ENCODE assay signal across 15 cellular contexts in the genomic region with DNA sequence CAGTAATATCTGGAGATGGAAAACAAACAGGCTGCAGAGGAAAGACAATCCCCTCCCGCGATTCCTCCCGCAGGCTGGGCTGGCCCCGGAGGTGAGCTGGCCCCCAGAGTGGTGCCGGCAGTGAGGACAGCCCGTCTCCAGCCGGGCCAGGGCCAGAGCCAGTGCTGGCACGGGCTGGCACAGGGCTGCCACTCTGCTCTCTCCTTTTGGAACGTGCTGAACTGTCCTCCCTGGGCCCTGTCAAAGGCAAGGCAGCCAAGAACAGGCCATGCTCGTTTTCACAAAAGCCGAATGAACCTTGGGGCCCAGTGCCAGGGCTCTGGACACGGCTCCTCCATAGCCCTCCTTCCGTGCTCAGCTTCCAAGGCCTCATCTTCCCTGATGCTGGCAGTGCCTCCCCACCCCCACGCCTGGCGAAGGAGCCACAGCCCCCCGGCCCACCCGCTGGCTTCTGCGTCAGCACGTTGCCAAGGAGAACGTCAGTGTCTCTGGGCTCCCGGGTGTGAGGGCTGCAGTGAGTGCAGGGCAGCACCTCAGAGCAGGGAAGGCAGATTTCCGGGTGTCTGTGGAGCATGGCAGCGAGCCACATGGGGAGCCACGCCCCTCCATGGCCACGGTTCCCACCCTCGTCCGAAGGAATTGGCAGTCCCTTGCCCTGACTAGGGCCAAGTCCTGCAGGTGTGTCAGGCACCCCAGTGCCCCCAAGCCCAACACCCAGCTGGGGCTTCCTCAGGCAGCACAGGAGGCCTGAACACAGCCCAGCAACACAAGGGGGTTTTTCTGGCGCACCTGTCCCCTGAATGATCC. TPM values are rescaled to one million over a fixed set of nuclear protein-coding genes. Genes with fewer than 3 reads are reported as not detected.
A peak's percentile ranks its signal among the peaks of the same experiment; 100 is the strongest.
DNase-seq lines count a peak whose midpoint lies in the region; ATAC-seq and TF ChIP-seq lines count a peak whose summit lies in the region.
"Had no signal": no experiment of that assay in that cellular context is flagged by ENCODE, and none has a peak within 500 bp of the region (broad histone marks: within the 10 kb centered on the region; RNA-seq: fewer than 3 reads in every experiment).

No MANE protein-coding gene starts in this region.

- intact Hi-C loops in esophagus muscularis mucosa (cut with DNase I) = no loop called here

- DNase-seq in esophagus muscularis mucosa (ENCODE audit: extremely low spot score) (no peak), thoracic aorta (ENCODE audit: low spot score) (no peak), HT-29 (ENCODE audit: low spot score) (no peak), GM10248 (ENCODE audit: extremely low spot score) (no peak)
- DNase-seq: activated CD8-positive, alpha-beta memory T cell treated with anti-CD3 and anti-CD28 coated beads, Interleukin-2, amount 50 U/mL, for 48 hours; activated naive CD8-positive, alpha-beta T cell treated with anti-CD3 and anti-CD28 coated beads, Interleukin-2, amount 10 ng/mL, durations not matched to agents 7 days and 5 days; foreskin keratinocyte; Karpas-422; kidney; nephron progenitor cell had no signal

- CTCF ChIA-PET in GM10248 (lab: Yijun Ruan, JAX) = no interaction called here

- POLR2A ChIA-PET in GM10248 (lab: Yijun Ruan, JAX) = no interaction called here

- TF ChIP-seq CTCF in VCaP (conservative IDR thresholded peaks at IDR 0.05) (no peak), esophagus muscularis mucosa (IDR thresholded peaks at IDR 0.05) (no peak), thoracic aorta (IDR thresholded peaks at IDR 0.05) (no peak), GM10248 (IDR thresholded peaks at IDR 0.05; ENCODE audit: control extremely low read depth, extremely low read depth, low read depth, missing control alignments) (no peak)

- H3K27me3 ChIP-seq in esophagus muscularis mucosa = no peaks in the 10 kb centered on the region
- H3K27me3 ChIP-seq in mucosa of stomach (ENCODE audit: control insufficient read depth, insufficient read depth, low read length) = no peaks in the 10 kb centered on the region
- H3K27me3 ChIP-seq in thoracic aorta (replicated peaks; ENCODE audit: insufficient read depth) = no peaks in the 10 kb centered on the region
- H3K27me3 ChIP-seq: foreskin keratinocyte had no signal

- H3K27ac ChIP-seq in VCaP (peak overlapping the region; percentile 53), esophagus muscularis mucosa (replicated peaks in 1 of 4) (peak overlapping the region; percentile 81 to 87 (median 82)), thoracic aorta (peak overlapping the region; percentile 67 to 74)
- H3K27ac ChIP-seq: foreskin keratinocyte had no signal

- 31% methylated on average over 11 of the region's 28 CpGs for WGBS in esophagus muscularis mucosa

- no peak for ATAC-seq in thoracic aorta (ENCODE audit: insufficient number of reproducible peaks, low FRiP score, low read depth)
- ATAC-seq in HG03097 (IDR thresholded peaks at IDR 0.05; ENCODE audit: low FRiP score, unreplicated experiment) = no peak
- ATAC-seq in HG03159 (IDR thresholded peaks at IDR 0.05; ENCODE audit: unreplicated experiment) = no peak
- ATAC-seq: foreskin keratinocyte, GM23338 had no signal

- no peak for TF ChIP-seq EP300 in esophagus muscularis mucosa (IDR thresholded peaks at IDR 0.05)

- H3K4me1 ChIP-seq in esophagus muscularis mucosa (peaks cover 27 to 68% (median 47%) of the 10 kb centered on the region in 4 donors), mucosa of stomach (ENCODE audit: control insufficient read depth, insufficient read depth, low read length) (peaks cover 21% of the 10 kb centered on the region), thoracic aorta (ENCODE audit: control insufficient read depth in 1 of 2, low read depth in 2 of 2) (peaks cover 9 to 23% of the 10 kb centered on the region in 2 donors)
- H3K4me1 ChIP-seq: foreskin keratinocyte had no signal

- H3K4me3 ChIP-seq in esophagus muscularis mucosa (peak overlapping the region; percentile 10 to 26 (median 16)), mucosa of stomach (ENCODE audit: low read length) (no peak overlapping the region), thoracic aorta (peak overlapping the region; percentile 22)
- H3K4me3 ChIP-seq: GM23338 had no signal

- peaks cover 0 to 16% (median 5%) of the 10 kb centered on the region in 4 donors for H3K36me3 ChIP-seq in esophagus muscularis mucosa
- no peaks in the 10 kb centered on the region for H3K36me3 ChIP-seq in mucosa of stomach (ENCODE audit: control insufficient read depth, insufficient read depth, low read length)
- no peaks in the 10 kb centered on the region for H3K36me3 ChIP-seq in thoracic aorta

- TF ChIP-seq POLR2A in esophagus muscularis mucosa (IDR thresholded peaks at IDR 0.05; ENCODE audit: low read depth) = no peak

- H3K9ac ChIP-seq in mucosa of stomach (ENCODE audit: low read length) = peak overlapping the region; percentile 38

- H3K9me3 ChIP-seq in esophagus muscularis mucosa (no peaks in the 10 kb centered on the region), mucosa of stomach (ENCODE audit: control insufficient read depth, low read length) (no peaks in the 10 kb centered on the region), thoracic aorta (no peaks in the 10 kb centered on the region)

RNA-seq across cellular contexts. Expression of a gene that starts 28.6 kb away (rescaled TPM):
- total RNA-seq in esophagus muscularis mucosa = 10 to 100 TPM; 51.7 to 79.5 (median 64.6) TPM
- 1 to 10 TPM; 3.9 to 5.4 TPM for total RNA-seq in thoracic aorta
- 3.1 and 6.0 TPM in 2 replicates for total RNA-seq in HT-29 (2014; rRNA removed; shearing (Covaris generic))

RNA-seq across cellular contexts. Expression of a gene that starts 42.9 kb away (rescaled TPM):
- under 1 TPM in 2 of 4 donors, not detected in 2; 0.33 to 0.80 TPM for total RNA-seq in esophagus muscularis mucosa
- under 1 TPM in 1 of 2 donors, not detected in 1; 0.71 TPM for total RNA-seq in thoracic aorta
- total RNA-seq in HT-29 (2014; rRNA removed; shearing (Covaris generic)) = 0.55 TPM in 1 of 2 replicates, not detected in the other
- total RNA-seq: foreskin keratinocyte, GM23338 had no signal

RNA-seq across cellular contexts. Expression of a gene that starts 46.4 kb away (rescaled TPM):
- 10 to 100 TPM in 1 of 4 donors, 1 to 10 TPM in 3; 5.0 to 10.8 (median 8.2) TPM for total RNA-seq in esophagus muscularis mucosa
- total RNA-seq in thoracic aorta = 1 to 10 TPM; 3.5 to 4.5 TPM
- total RNA-seq in HT-29 (2014; rRNA removed; shearing (Covaris generic)) = 0.26 and 1.5 TPM in 2 replicates
